ENCODE assay signal across 19 cellular contexts in genomic region chr3:115052906-115053305, GRCh38.
DNase-seq lines count a peak whose midpoint lies in the region; ATAC-seq, FAIRE-seq and TF ChIP-seq lines count a peak whose summit lies in the region.
"Had no signal": no experiment of that assay in that cellular context is flagged by ENCODE, and none has a peak within 500 bp of the region (broad histone marks: within the 10 kb centered on the region; RNA-seq: fewer than 3 reads in every experiment).

No MANE protein-coding gene starts in this region.

- H3K9me2 ChIP-seq in Loucy (replicated peaks; ENCODE audit: low read depth, low read length): no peaks in the 10 kb centered on the region

- no peaks in the 10 kb centered on the region for H3K9me3 ChIP-seq in Loucy (ENCODE audit: insufficient read depth, low read depth, low read length)
- H3K9me3 ChIP-seq in GM12878 (replicated peaks; ENCODE audit: control insufficient read depth, insufficient read depth, low read length): no peaks in the 10 kb centered on the region
- no peaks in the 10 kb centered on the region for H3K9me3 ChIP-seq in vagina
- H3K9me3 ChIP-seq: A549 had no signal

- DNase-seq in GM13976 (ENCODE audit: low spot score) (peak; percentile 23), GM12878 (ENCODE audit: low read depth, low spot score) (no peak), pons (ENCODE audit: low spot score) (peak; percentile 41), occipital lobe (lab: John Stamatoyannopoulos, UW) (no peak), NCI-H1048 (lab: John Stamatoyannopoulos, UW) (no peak), NCI-H128 (lab: John Stamatoyannopoulos, UW; ENCODE audit: unreplicated experiment) (no peak), vagina (ENCODE audit: extremely low spot score in 2 of 2) (no peak)
- DNase-seq: AML-193, Calu3, NCI-H1092, NCI-H187, NCI-H510A, NCI-H82, Right ventricle myocardium superior had no signal

- no TSS peak for BruUV-seq in GM12878 (replicated peaks; lab: Mats Ljungman, UMichigan)

- in situ Hi-C loops in GM13976 (cut with MboI; ENCODE audit: low sequenced_read_pairs, unreplicated experiment): no loop called here
- in situ Hi-C loops in GM12878 (cut with MboI): no loop called here

- H4K20me1 ChIP-seq in Loucy (ENCODE audit: insufficient read depth, low read length, poor library complexity, severe bottlenecking) (no peaks in the 10 kb centered on the region), GM12878 (ENCODE audit: control insufficient read depth, insufficient read depth) (no peaks in the 10 kb centered on the region)

- SMC1A ChIA-PET in GM12878 (lab: Charles Lee; ENCODE audit: uncharacterized antibody, unreplicated experiment): interaction anchor here (0.9 to 2.1 kb wide), 7 partner anchors 9 to 226 kb away, joined by 3 to 7 read pairs (median 4); no protein-coding TSS in a partner anchor

- no peak overlapping the region for H3K4me3 ChIP-seq in Loucy (ENCODE audit: low read length, poor library complexity, severe bottlenecking)
- no peak overlapping the region for H3K4me3 ChIP-seq in GM12878
- H3K4me3 ChIP-seq in vagina: no peak overlapping the region
- H3K4me3 ChIP-seq: A549 had no signal

- no peaks in the 10 kb centered on the region for H3F3A ChIP-seq in Loucy (ENCODE audit: low read depth)

- H3K27ac ChIP-seq in GM12878 (ENCODE audit: control insufficient read depth, insufficient read depth) (no peak overlapping the region), vagina (no peak overlapping the region)
- H3K27ac ChIP-seq: A549 had no signal

- H3K27me3 ChIP-seq in Loucy (ENCODE audit: insufficient read depth, low read length, poor library complexity, severe bottlenecking): no peaks in the 10 kb centered on the region
- H3K27me3 ChIP-seq in GM12878 (replicated peaks in 1 of 2; ENCODE audit: control insufficient read depth in 2 of 2, insufficient read depth in 2 of 2, low read length in 1 of 2): no peaks in the 10 kb centered on the region
- no peaks in the 10 kb centered on the region for H3K27me3 ChIP-seq in vagina

- intact Hi-C loops in GM12878 (cut with micrococcal nuclease; ENCODE audit: unreplicated experiment) (no loop called here), vagina (cut with DNase I) (no loop called here)

- 0 out of 3 replicates have a peak, but pooled peaks have one; percentile 40 for ATAC-seq in GM12878
- ATAC-seq: A549, Panc1 had no signal

- POLR2A ChIA-PET in GM12878 (lab: Charles Lee): no interaction called here

- CTCF ChIA-PET in GM12878 (lab: Yijun Ruan, JAX): interaction anchor here (0.9 to 1.9 kb wide), 3 partner anchors 11 to 40 kb away, joined by 3 to 12 read pairs (median 4); no protein-coding TSS in a partner anchor

- H3K4me2 ChIP-seq in Loucy (ENCODE audit: low read depth, low read length, poor library complexity, severe bottlenecking) (peak overlapping the region; percentile 26), GM12878 (ENCODE audit: control insufficient read depth, insufficient read depth) (no peak overlapping the region)
- H3K4me2 ChIP-seq: A549 had no signal

- TF ChIP-seq CTCF in GM13976 (IDR thresholded peaks at IDR 0.05; ENCODE audit: borderline replicate concordance, control extremely low read depth, extremely low read depth, insufficient read depth, missing control alignments): no peak
- no peak for TF ChIP-seq CTCF in Loucy (conservative IDR thresholded peaks at IDR 0.05; ENCODE audit: low read length)
- TF ChIP-seq CTCF in GM12878 (IDR thresholded peaks at IDR 0.05 in 2 of 3, conservative IDR thresholded peaks at IDR 0.05 in 1 of 3; ENCODE audit: control insufficient read depth in 2 of 3, extremely low read depth in 1 of 3, insufficient read depth in 1 of 3, low read depth in 3 of 3, low read length in 3 of 3): no peak
- TF ChIP-seq CTCF in vagina (IDR thresholded peaks at IDR 0.05): no peak

- no peak for TF ChIP-seq EP300 in GM12878 (IDR thresholded peaks at IDR 0.05; ENCODE audit: borderline replicate concordance in 1 of 2, control insufficient read depth in 1 of 2, low read depth in 2 of 2, low read length in 2 of 2)

- TF ChIP-seq POLR2A in GM12878 (IDR thresholded peaks at IDR 0.05; ENCODE audit: low read depth, low read length) (no peak), vagina (IDR thresholded peaks at IDR 0.05) (no peak)

- H3K4me1 ChIP-seq in Loucy (ENCODE audit: insufficient read depth, low read length, poor library complexity, severe bottlenecking) (peaks cover 10% of the 10 kb centered on the region), GM12878 (ENCODE audit: control insufficient read depth, insufficient read depth, low read length) (no peaks in the 10 kb centered on the region), vagina (no peaks in the 10 kb centered on the region)
- H3K4me1 ChIP-seq: A549 had no signal

- H2AFZ ChIP-seq in Loucy (ENCODE audit: low read length) (no peak overlapping the region), GM12878 (ENCODE audit: control insufficient read depth, low read depth, low read length) (no peak overlapping the region)

- WGBS in GM12878 (ENCODE audit: insufficient coverage, insufficient replicate concordance, low lambda C conversion rate, missing lambda C conversion rate): 35% methylated on average over 3 of the region's 3 CpGs

- FAIRE-seq in GM12878 (lab: Jason Lieb, UNC): no peak
- FAIRE-seq: A549, GM12892, HTR-8/SVneo had no signal

- H3K79me2 ChIP-seq in Loucy (ENCODE audit: insufficient read depth, low read length) (no peaks in the 10 kb centered on the region), GM12878 (ENCODE audit: control insufficient read depth, insufficient read depth, low read length) (no peaks in the 10 kb centered on the region)

- no peak overlapping the region for H3K9ac ChIP-seq in Loucy (ENCODE audit: low read depth, low read length, poor library complexity, severe bottlenecking)
- no peak overlapping the region for H3K9ac ChIP-seq in GM12878 (ENCODE audit: control insufficient read depth, insufficient read depth, low read length)

- H3K36me3 ChIP-seq in Loucy (ENCODE audit: insufficient read depth, low read length) (no peaks in the 10 kb centered on the region), GM12878 (ENCODE audit: control insufficient read depth in 2 of 2, insufficient read depth in 2 of 2, low read length in 1 of 2) (no peaks in the 10 kb centered on the region), vagina (no peaks in the 10 kb centered on the region)

- TF ChIP-seq RAD21 in GM12878 (IDR thresholded peaks at IDR 0.05; ENCODE audit: insufficient read depth, low read depth, low read length): no peak

- RAD21 ChIA-PET in GM12878 (lab: Charles Lee; ENCODE audit: unreplicated experiment): interaction anchor here (1.1 to 1.6 kb wide), 2 partner anchors 224 to 640 kb away, joined by 3 to 4 read pairs; no protein-coding TSS in a partner anchor

TF ChIP-seq in GM12878, 131 proteins besides CTCF, POLR2A, EP300 and RAD21:
- TF ChIP-seq SMC3 (IDR thresholded peaks at IDR 0.05; ENCODE audit: borderline replicate concordance, low read length) (no peak), RUNX3 (IDR thresholded peaks at IDR 0.05; ENCODE audit: low read length) (peak; percentile 73), STAT3 (IDR thresholded peaks at IDR 0.05; ENCODE audit: low read depth, low read length) (no peak), CEBPZ (IDR thresholded peaks at IDR 0.05; ENCODE audit: low read depth, low read length) (no peak), ATF7 (IDR thresholded peaks at IDR 0.05; ENCODE audit: low read depth) (0 out of 2 replicates have a peak, but pooled peaks have one; percentile 28), TCF7 (IDR thresholded peaks at IDR 0.05; ENCODE audit: borderline replicate concordance) (peak; percentile 68)
TF ChIP-seq in GM12878: peak in this region for 3.

Comparison
In these comparisons a context has a peak if more than half of its experiments do, and no peak if none do; other contexts are left out.
1. DNase-seq: peak in GM13976 (single experiment) and pons (single experiment); none in GM12878 (single experiment), occipital lobe (single experiment), NCI-H1048 (single experiment), NCI-H128 (single experiment) and vagina (0 of 2).